9 cellular contexts compared by ENCODE assay signal in genomic region chr6:11595903-11596302, GRCh38. TPM values are rescaled to one million over a fixed set of nuclear protein-coding genes. Genes with fewer than 3 reads are reported as not detected.
DNase-seq lines count a peak whose midpoint lies in the region; ATAC-seq and TF ChIP-seq lines count a peak whose summit lies in the region.
"Had no signal": no experiment of that assay in that cellular context is flagged by ENCODE, and none has a peak within 500 bp of the region (broad histone marks: within the 10 kb centered on the region; RNA-seq: fewer than 3 reads in every experiment).

No MANE protein-coding gene starts in this region.

- TF ChIP-seq CTCF in CD14-positive monocyte (IDR thresholded peaks at IDR 0.05) (peak; percentile 47), WTC11 (IDR thresholded peaks at IDR 0.05) (no peak)

- ATAC-seq in WTC11 = peak; percentile 93
- no peak for ATAC-seq in GM19455 (IDR thresholded peaks at IDR 0.05; ENCODE audit: unreplicated experiment)
- no peak for ATAC-seq in GM21528 (IDR thresholded peaks at IDR 0.05; ENCODE audit: low FRiP score, unreplicated experiment)

- POLR2A ChIA-PET in WTC11 (lab: Charles Lee) = no interaction called here

- H3K27me3 Mint-ChIP-seq in CD14-positive monocyte (ENCODE audit: low read depth in 3 of 3) (peaks cover 0 to 2% (median 0%) of the 10 kb centered on the region in 3 donors), WTC11 (ENCODE audit: low read depth) (peaks cover 2% of the 10 kb centered on the region; the same call in 1 of the 2 replicates)

- no peak overlapping the region for H3K4me3 Mint-ChIP-seq in CD14-positive monocyte
- no peak overlapping the region for H3K4me3 Mint-ChIP-seq in WTC11
- H3K4me3 Mint-ChIP-seq: activated naive CD4-positive, alpha-beta T cell treated with anti-CD3 and anti-CD28 coated beads, Interleukin-2, amount 10 ng/mL, durations not matched to agents 7 days and 5 days had no signal

- no peak for DNase-seq in CD14-positive monocyte (ENCODE audit: low spot score)
- peak; percentile 14 for DNase-seq in HCEC 1CT
- DNase-seq in WTC11 (ENCODE audit: low spot score) = peak; percentile 29
- peak; percentile 47 for DNase-seq in iris pigment epithelial cell (ENCODE audit: low read depth)
- DNase-seq in effector CD4-positive, alpha-beta T cell = no peak
- DNase-seq in NCI-H1930 (lab: John Stamatoyannopoulos, UW) = no peak
- DNase-seq: activated naive CD4-positive, alpha-beta T cell treated with anti-CD3 and anti-CD28 coated beads, Interleukin-2, amount 10 ng/mL, durations not matched to agents 7 days and 5 days had no signal

- H3K4me1 Mint-ChIP-seq in CD14-positive monocyte (peaks cover 13% of the 10 kb centered on the region), WTC11 (peaks cover 18% of the 10 kb centered on the region)
- H3K4me1 Mint-ChIP-seq: activated naive CD4-positive, alpha-beta T cell treated with anti-CD3 and anti-CD28 coated beads, Interleukin-2, amount 10 ng/mL, durations not matched to agents 7 days and 5 days had no signal

- H3K27ac Mint-ChIP-seq in CD14-positive monocyte = no peak overlapping the region
- peak overlapping the region; percentile 61; the same call in 1 of the 2 replicates for H3K27ac Mint-ChIP-seq in WTC11
- H3K27ac Mint-ChIP-seq: activated naive CD4-positive, alpha-beta T cell treated with anti-CD3 and anti-CD28 coated beads, Interleukin-2, amount 10 ng/mL, durations not matched to agents 7 days and 5 days had no signal

- CTCF ChIA-PET in WTC11 (lab: Charles Lee) = interaction anchor here (0.6 to 2.4 kb wide), 28 partner anchors 10 to 1006 kb away, joined by 3 to 15 read pairs (median 4); partner anchors contain the start of gene EDN1

- intact Hi-C loops in CD14-positive monocyte (cut with micrococcal nuclease) = no loop called here

- no peaks in the 10 kb centered on the region for H3K36me3 Mint-ChIP-seq in CD14-positive monocyte
- no peaks in the 10 kb centered on the region for H3K36me3 Mint-ChIP-seq in WTC11
- H3K36me3 Mint-ChIP-seq: activated naive CD4-positive, alpha-beta T cell treated with anti-CD3 and anti-CD28 coated beads, Interleukin-2, amount 10 ng/mL, durations not matched to agents 7 days and 5 days had no signal

- H3K9me3 Mint-ChIP-seq in CD14-positive monocyte = peaks cover 0 to 2% (median 0%) of the 10 kb centered on the region in 7 donors
- H3K9me3 Mint-ChIP-seq in WTC11 = peaks cover 8% of the 10 kb centered on the region; the same call in 1 of the 2 replicates
- H3K9me3 Mint-ChIP-seq: activated naive CD4-positive, alpha-beta T cell treated with anti-CD3 and anti-CD28 coated beads, Interleukin-2, amount 10 ng/mL, durations not matched to agents 7 days and 5 days had no signal

TF ChIP-seq in WTC11, 78 proteins besides CTCF, POLR2A, EP300 and RAD21:
- TF ChIP-seq ZMAT4 (CRISPR knock-in tag; IDR thresholded peaks at IDR 0.05) = no peak
- TF ChIP-seq SMAD3 (CRISPR knock-in tag; IDR thresholded peaks at IDR 0.05; ENCODE audit: borderline replicate concordance) = no peak
- no peak for TF ChIP-seq ZNF121 (CRISPR knock-in tag; IDR thresholded peaks at IDR 0.05)
- no peak for TF ChIP-seq MYBL2 (CRISPR knock-in tag; IDR thresholded peaks at IDR 0.05)
- no peak for TF ChIP-seq SMAD4 (CRISPR knock-in tag; IDR thresholded peaks at IDR 0.05)
- no peak for TF ChIP-seq JAZF1 (CRISPR knock-in tag; IDR thresholded peaks at IDR 0.05)
- no peak for TF ChIP-seq MXD4 (CRISPR knock-in tag; IDR thresholded peaks at IDR 0.05; ENCODE audit: borderline replicate concordance)

RNA-seq across cellular contexts. Expression of gene TMEM170B, which starts 58.4 kb away (rescaled TPM):
- polyA plus RNA-seq in CD14-positive monocyte = 10 to 100 TPM; 11.7 to 19.7 TPM
- 3.5 to 5.4 TPM (median 5.2 TPM) in 3 replicates for total RNA-seq in WTC11 (2021)

Comparison
In these comparisons a context has a peak if more than half of its experiments do, and no peak if none do; other contexts are left out.
1. DNase-seq: peak in HCEC 1CT (single experiment), WTC11 (single experiment) and iris pigment epithelial cell (single experiment); none in CD14-positive monocyte (single experiment), effector CD4-positive, alpha-beta T cell (single experiment) and NCI-H1930 (0 of 2).